ENCODE assay signal across 22 cellular contexts in the genomic region with DNA sequence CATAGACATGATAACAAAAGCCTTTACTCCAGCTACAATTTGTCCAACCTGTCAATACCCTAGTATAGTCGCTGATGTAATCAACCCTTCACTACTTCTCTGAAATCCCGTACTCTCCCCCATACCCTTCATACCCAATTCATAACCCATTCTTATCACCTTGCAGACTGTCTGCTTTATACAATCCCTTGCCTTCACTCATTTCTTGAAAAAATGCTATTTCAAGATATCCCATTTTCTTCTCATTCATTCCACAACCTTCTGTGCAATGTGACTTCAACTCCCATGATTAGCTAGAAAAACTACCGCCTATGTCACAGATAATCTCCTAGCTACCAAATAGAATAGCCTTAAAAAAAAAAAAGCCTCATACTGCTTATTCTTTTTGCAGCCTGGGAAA.
"Had no signal": no experiment of that assay in that cellular context is flagged by ENCODE, and none has a peak within 500 bp of the region (broad histone marks: within the 10 kb centered on the region; RNA-seq: fewer than 3 reads in every experiment).

No MANE protein-coding gene starts in this region.

- H3K9me3 Mint-ChIP-seq: activated CD4-positive, alpha-beta T cell treated with anti-CD3 and anti-CD28 coated beads, Interleukin-2, amount 10 ng/mL, durations not matched to agents 24 days and 14 days; activated naive CD4-positive, alpha-beta T cell treated with anti-CD3 and anti-CD28 coated beads, Interleukin-2, amount 50 U/mL, for 24 hours; naive B cell; neural progenitor cell; T-helper 1 cell treated with Interleukin-12 subunit alpha and Interleukin-12 subunit beta and Interleukin-4 antibody, amounts not matched to agents 30 μg/mL and 1 μg/mL, for 36 hours had no signal

- H3K4me1 ChIP-seq: neural progenitor cell, testis had no signal

- H3K4me1 Mint-ChIP-seq: neural progenitor cell had no signal

- DNase-seq: activated CD4-positive, alpha-beta T cell treated with anti-CD3 and anti-CD28 coated beads, Interleukin-2, amount 10 ng/mL, durations not matched to agents 24 days and 14 days; activated CD4-positive, CD25-positive, alpha-beta regulatory T cell; activated gamma-delta T cell treated with Interleukin-2 at 50 U/mL for 16 hours; activated T-cell treated with anti-CD3 and anti-CD28 coated beads, Interleukin-2, amount 50 U/mL, for 1 hour; amygdala; effector CD4-positive, alpha-beta T cell; foreskin melanocyte; glutamatergic neuron; hippocampal formation; kidney glomerular epithelial cell; mesendoderm; naive B cell; posterior cingulate gyrus; small intestine; stimulated activated naive CD4-positive, alpha-beta T cell; testis; trophoblast cell had no signal

- H3K4me2 ChIP-seq: neural progenitor cell had no signal

- H3K4me3 ChIP-seq: neural progenitor cell, testis, vagina had no signal

- H3K36me3 ChIP-seq: neural progenitor cell had no signal

- H3K27me3 ChIP-seq: neural progenitor cell, testis, vagina had no signal

- H3K9me3 ChIP-seq: testis, vagina had no signal

- H3K27me3 Mint-ChIP-seq: activated CD4-positive, alpha-beta T cell treated with anti-CD3 and anti-CD28 coated beads, Interleukin-2, amount 10 ng/mL, durations not matched to agents 24 days and 14 days; activated naive CD4-positive, alpha-beta T cell treated with anti-CD3 and anti-CD28 coated beads, Interleukin-2, amount 50 U/mL, for 24 hours; naive B cell had no signal

- H3K27ac ChIP-seq: neural progenitor cell, testis, vagina had no signal

- H3K27ac Mint-ChIP-seq: activated CD4-positive, alpha-beta T cell treated with anti-CD3 and anti-CD28 coated beads, Interleukin-2, amount 10 ng/mL, durations not matched to agents 24 days and 14 days; neural progenitor cell; T-helper 1 cell treated with Interleukin-12 subunit alpha and Interleukin-12 subunit beta and Interleukin-4 antibody, amounts not matched to agents 30 μg/mL and 1 μg/mL, for 36 hours had no signal

- H3K4me3 Mint-ChIP-seq: activated CD4-positive, alpha-beta T cell treated with anti-CD3 and anti-CD28 coated beads, Interleukin-2, amount 10 ng/mL, durations not matched to agents 24 days and 14 days; activated naive CD4-positive, alpha-beta T cell treated with anti-CD3 and anti-CD28 coated beads, Interleukin-2, amount 50 U/mL, for 24 hours; naive B cell; neural progenitor cell; T-helper 1 cell treated with Interleukin-12 subunit alpha and Interleukin-12 subunit beta and Interleukin-4 antibody, amounts not matched to agents 30 μg/mL and 1 μg/mL, for 36 hours had no signal

- H2AFZ ChIP-seq: neural progenitor cell had no signal

- H3K9ac ChIP-seq: neural progenitor cell had no signal

- ATAC-seq: sciatic nerve had no signal
